In the genomic region with DNA sequence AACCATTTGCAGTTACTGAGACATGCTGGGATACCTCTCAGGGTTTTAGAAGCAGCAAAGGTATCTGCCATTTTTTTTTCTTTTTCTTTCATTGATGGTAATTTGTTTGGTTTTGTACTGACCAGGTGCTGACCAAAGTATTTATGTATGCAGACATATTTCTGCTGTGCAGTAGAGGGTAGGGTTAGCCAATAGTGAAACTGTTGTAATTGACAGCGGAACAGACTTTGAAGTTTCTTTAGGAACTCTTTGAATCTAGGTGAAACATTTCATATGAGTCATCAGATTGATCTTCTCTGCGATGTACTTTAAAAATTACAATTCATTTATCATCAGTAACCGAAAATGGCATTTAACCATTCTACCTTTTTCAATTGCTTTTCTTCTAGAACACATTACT, we compare ENCODE assay signal across 21 cellular contexts.
"Had no signal": no experiment of that assay in that cellular context is flagged by ENCODE, and none has a peak within 500 bp of the region (broad histone marks: within the 10 kb centered on the region; RNA-seq: fewer than 3 reads in every experiment).

No MANE protein-coding gene starts in this region.

- DNase-seq: activated B cell treated with CpG ODN at 0.5 μM for 24 hours; activated CD4-positive, alpha-beta T cell treated with anti-CD3 and anti-CD28 coated beads, Interleukin-2, amount 10 ng/mL, durations not matched to agents 7 days and 5 days; activated CD8-positive, alpha-beta memory T cell treated with anti-CD3 and anti-CD28 coated beads for 24 hours; activated gamma-delta T cell treated with Interleukin-2 at 50 U/mL for 16 hours; adrenal gland; dermis blood vessel endothelial cell; effector memory CD4-positive, alpha-beta T cell; esophagus squamous epithelium; immature natural killer cell; mucosa of descending colon; naive B cell; stimulated activated CD4-positive, alpha-beta T cell treated with anti-CD3 and anti-CD28 coated beads, Interleukin-12 subunit alpha, Interleukin-12 subunit beta, amount 100 ng/mL, for 4 hours; stimulated activated CD4-positive, alpha-beta T cell treated with anti-CD3 and anti-CD28 coated beads, Interleukin-1b, Interleukin-23, amount 100 ng/mL, for 48 hours; stimulated activated CD8-positive, alpha-beta memory T cell treated with anti-CD3 and anti-CD28 coated beads, Interleukin-4, amount 100 ng/mL, for 48 hours; upper lobe of right lung had no signal

- H3K27ac ChIP-seq: adrenal gland, esophagus squamous epithelium, prostate gland, right atrium auricular region, upper lobe of right lung had no signal

- H3K4me1 ChIP-seq: adrenal gland, esophagus squamous epithelium, prostate gland, right atrium auricular region, upper lobe of right lung had no signal

- H3K27me3 ChIP-seq: adrenal gland, esophagus squamous epithelium, right atrium auricular region, upper lobe of right lung had no signal

- H3K4me3 Mint-ChIP-seq: activated B cell treated with CpG ODN at 0.5 μM for 24 hours; activated CD4-positive, alpha-beta T cell treated with anti-CD3 and anti-CD28 coated beads, Interleukin-2, amount 10 ng/mL, durations not matched to agents 7 days and 5 days; immature natural killer cell; memory B cell; naive B cell; neural crest cell; T-helper 2 cell treated with Interferon-gamma antibody and Interleukin-4, amounts not matched to agents 5 μg/mL and 100 μg/mL, for 36 hours had no signal

- H3K27me3 Mint-ChIP-seq: activated B cell treated with CpG ODN at 0.5 μM for 24 hours had no signal

- H3K4me3 ChIP-seq: adrenal gland, esophagus squamous epithelium, mucosa of descending colon, prostate gland, right atrium auricular region, upper lobe of right lung had no signal

- H3K9me3 Mint-ChIP-seq: activated B cell treated with CpG ODN at 0.5 μM for 24 hours; activated CD4-positive, alpha-beta T cell treated with anti-CD3 and anti-CD28 coated beads, Interleukin-2, amount 10 ng/mL, durations not matched to agents 7 days and 5 days; activated naive CD4-positive, alpha-beta T cell treated with anti-CD3 and anti-CD28 coated beads, Interleukin-2, amount 50 U/mL, for 72 hours; memory B cell; neural crest cell had no signal

- H3K4me1 Mint-ChIP-seq: activated B cell treated with CpG ODN at 0.5 μM for 24 hours, memory B cell, naive B cell, neural crest cell had no signal

- H3K36me3 ChIP-seq: adrenal gland, esophagus squamous epithelium, prostate gland, right atrium auricular region, upper lobe of right lung had no signal

- H3K36me3 Mint-ChIP-seq: activated naive CD4-positive, alpha-beta T cell treated with anti-CD3 and anti-CD28 coated beads, Interleukin-2, amount 50 U/mL, for 72 hours; immature natural killer cell; memory B cell; naive B cell had no signal

- H3K27ac Mint-ChIP-seq: activated B cell treated with CpG ODN at 0.5 μM for 24 hours; activated CD4-positive, alpha-beta T cell treated with anti-CD3 and anti-CD28 coated beads, Interleukin-2, amount 10 ng/mL, durations not matched to agents 7 days and 5 days; activated naive CD4-positive, alpha-beta T cell treated with anti-CD3 and anti-CD28 coated beads, Interleukin-2, amount 50 U/mL, for 72 hours; immature natural killer cell; memory B cell; naive B cell; T-helper 2 cell treated with Interferon-gamma antibody and Interleukin-4, amounts not matched to agents 5 μg/mL and 100 μg/mL, for 36 hours had no signal

- ATAC-seq: mucosa of descending colon, upper lobe of right lung had no signal

- H3K9me3 ChIP-seq: adrenal gland, esophagus squamous epithelium, mucosa of descending colon, prostate gland, upper lobe of right lung had no signal
